Comparison of ENCODE assay signal across 30 cellular contexts in genomic region chr4:46955601-46956000, GRCh38. TPM values are rescaled to one million over a fixed set of nuclear protein-coding genes. Genes with fewer than 3 reads are reported as not detected.
"Had no signal": no experiment of that assay in that cellular context is flagged by ENCODE, and none has a peak within 500 bp of the region (broad histone marks: within the 10 kb centered on the region; RNA-seq: fewer than 3 reads in every experiment).

No MANE protein-coding gene starts in this region.

- H3K27me3 ChIP-seq: stomach, suprapubic skin, testis, thyroid gland, tibial artery, tibial nerve, transverse colon, upper lobe of left lung, uterus, vagina had no signal

- H3K4me1 ChIP-seq: stomach, suprapubic skin, testis, thyroid gland, tibial nerve, transverse colon, uterus, vagina had no signal

- H3K36me3 ChIP-seq: stomach, suprapubic skin, thoracic aorta, thyroid gland, tibial artery, tibial nerve, transverse colon, upper lobe of left lung, upper lobe of right lung, uterus, vagina had no signal

- H3K9me3 ChIP-seq: stomach, suprapubic skin, testis, thoracic aorta, thyroid gland, tibial artery, tibial nerve, transverse colon, upper lobe of left lung, upper lobe of right lung, uterus, vagina had no signal

- H3K4me3 ChIP-seq: stomach, suprapubic skin, testis, thoracic aorta, thyroid gland, tibial nerve, transverse colon, upper lobe of left lung, upper lobe of right lung, uterus, vagina had no signal

- H3K27ac ChIP-seq: stomach, suprapubic skin, testis, thoracic aorta, thyroid gland, tibial nerve, transverse colon, upper lobe of left lung, upper lobe of right lung, uterus, vagina had no signal

- ATAC-seq: stimulated activated effector memory CD8-positive, alpha-beta T cell treated with anti-CD3 and anti-CD28 coated beads, Interleukin-12 subunit alpha, Interleukin-12 subunit beta, amount 100 ng/mL, for 72 hours; stimulated activated memory B cell treated with anti-CD40 and anti-IgM and Interleukin-4, amounts not matched to agents 10 μg/mL and 1 μg/mL and 100 μg/mL, for 72 hours; stimulated activated naive B cell treated with anti-CD40 and anti-IgM and Interleukin-4, amounts not matched to agents 10 μg/mL and 1 μg/mL and 100 μg/mL, for 72 hours; stimulated activated naive CD8-positive, alpha-beta T cell treated with anti-CD3 and anti-CD28 coated beads, Interleukin-15, amount 100 ng/mL, for 72 hours; stimulated activated naive CD8-positive, alpha-beta T cell treated with anti-CD3 and anti-CD28 coated beads, Interleukin-15, Interleukin-2, amounts not matched to agents 100 U/mL and 50 U/mL, for 24 hours; upper lobe of right lung had no signal

- DNase-seq: stimulated activated CD4-positive, alpha-beta T cell treated with anti-CD3 and anti-CD28 coated beads, Interleukin-2, amount 100 ng/mL, for 48 hours; stimulated activated CD4-positive, alpha-beta T cell treated with anti-CD3 and anti-CD28 coated beads, Interleukin-4, amount 100 ng/mL, for 1 hour; stimulated activated CD4-positive, alpha-beta T cell treated with anti-CD3 and anti-CD28 coated beads, Interleukin-4, amount 100 ng/mL, for 24 hours; stimulated activated CD4-positive, alpha-beta T cell treated with anti-CD3 and anti-CD28 coated beads, Interleukin-4, amount 100 ng/mL, for 4 hours; stimulated activated CD8-positive, alpha-beta memory T cell treated with anti-CD3 and anti-CD28 coated beads, Interleukin-4, amount 100 ng/mL, for 48 hours; stimulated activated naive B cell treated with anti-CD40 and anti-IgM and Interleukin-4, amounts not matched to agents 10 μg/mL and 1 μg/mL and 100 μg/mL, for 72 hours; stimulated activated naive CD4-positive, alpha-beta T cell; stimulated activated naive CD4-positive, alpha-beta T cell treated with Interleukin-2 at 50 U/mL for 16 hours; stimulated activated naive CD8-positive, alpha-beta T cell treated with anti-CD3 and anti-CD28 coated beads, Interleukin-15, amount 100 ng/mL, for 72 hours; stimulated activated naive CD8-positive, alpha-beta T cell treated with anti-CD3 and anti-CD28 coated beads, Interleukin-15, Interleukin-2, amounts not matched to agents 100 U/mL and 50 U/mL, for 24 hours; stomach; substantia nigra; testis; thyroid gland; tibial artery; transverse colon; trophoblast cell; upper lobe of left lung; upper lobe of right lung; uterus had no signal

RNA-seq across cellular contexts. Expression of gene GABRA4, which starts 37.8 kb away (rescaled TPM):
- total RNA-seq: subcutaneous adipose tissue, upper lobe of left lung, upper lobe of right lung, ureter had no signal

RNA-seq across cellular contexts. Expression of gene COX7B2, which starts 46.6 kb away (rescaled TPM):
- total RNA-seq: stomach, subcutaneous adipose tissue, suprapubic skin, temporal lobe, thoracic aorta, thyroid gland, tibial nerve, transverse colon, upper lobe of left lung, upper lobe of right lung, ureter, urinary bladder, uterus, vagina had no signal
